15 cellular contexts compared by ENCODE assay signal in the genomic region with DNA sequence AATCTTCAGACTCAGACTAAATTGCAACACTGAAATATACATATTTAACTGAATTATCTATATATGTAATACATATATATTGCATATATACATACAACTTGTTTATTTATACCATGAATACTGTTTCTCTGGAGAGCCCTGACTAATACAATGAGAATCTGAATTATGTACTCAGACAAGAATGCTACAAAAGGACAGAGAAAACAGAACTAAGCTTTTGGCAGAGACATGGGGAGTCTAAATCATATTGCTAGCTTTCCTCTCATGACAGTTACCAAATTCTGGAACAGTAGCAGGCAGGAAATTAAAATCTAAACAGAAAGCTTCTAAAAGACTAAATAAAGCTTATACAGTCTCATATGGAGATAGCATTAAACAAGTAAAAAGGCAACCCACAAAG.
DNase-seq lines count a peak whose midpoint lies in the region; FAIRE-seq and TF ChIP-seq lines count a peak whose summit lies in the region.
"Had no signal": no experiment of that assay in that cellular context is flagged by ENCODE, and none has a peak within 500 bp of the region (broad histone marks: within the 10 kb centered on the region; RNA-seq: fewer than 3 reads in every experiment).

No MANE protein-coding gene starts in this region.

- H4K20me1 ChIP-seq in keratinocyte (ENCODE audit: control insufficient read depth, extremely low read depth, insufficient read depth, low read length): no peaks in the 10 kb centered on the region

- H2AFZ ChIP-seq in keratinocyte (ENCODE audit: control insufficient read depth, low read length): no peak overlapping the region

- dilution Hi-C loops in keratinocyte (cut with MboI; ENCODE audit: extremely low pct_ligation_motif_present, low sequenced_read_pairs): no loop called here

- DNase-seq in HS-5 (ENCODE audit: low read depth) (peak; percentile 66), astrocyte of the spinal cord (ENCODE audit: low read depth, low spot score) (peak; percentile 77), keratinocyte (ENCODE audit: low read depth, low spot score) (peak; percentile 2), GM12891 (ENCODE audit: insufficient read length, low spot score) (no peak), NCI-H146 (lab: John Stamatoyannopoulos, UW) (no peak), colonic mucosa (no peak), tibial nerve (ENCODE audit: low spot score in 2 of 2) (no peak)
- DNase-seq: activated CD8-positive, alpha-beta T cell treated with anti-CD3 and anti-CD28 coated beads for 36 hours; activated gamma-delta T cell; COR-L47; NCI-H2171; OCI-M1 had no signal

- H3K27me3 ChIP-seq in keratinocyte (ENCODE audit: control insufficient read depth, extremely low read depth, insufficient read depth, low read length) (no peaks in the 10 kb centered on the region), colonic mucosa (no peaks in the 10 kb centered on the region), tibial nerve (no peaks in the 10 kb centered on the region)
- H3K27me3 ChIP-seq: gastroesophageal sphincter, right atrium auricular region had no signal

- H3K27ac ChIP-seq in keratinocyte (ENCODE audit: control insufficient read depth, insufficient read depth, low read length): no peak overlapping the region
- H3K27ac ChIP-seq in colonic mucosa: no peak overlapping the region
- no peak overlapping the region for H3K27ac ChIP-seq in tibial nerve
- H3K27ac ChIP-seq: right atrium auricular region had no signal

- no peaks in the 10 kb centered on the region for H3K4me1 ChIP-seq in keratinocyte (ENCODE audit: control insufficient read depth, extremely low read depth, insufficient read depth, low read length)
- H3K4me1 ChIP-seq in colonic mucosa: no peaks in the 10 kb centered on the region
- peaks cover 0 to 8% (median 2%) of the 10 kb centered on the region in 4 donors for H3K4me1 ChIP-seq in tibial nerve

- no peaks in the 10 kb centered on the region for H3K36me3 ChIP-seq in keratinocyte (ENCODE audit: control insufficient read depth in 2 of 2, extremely low read depth in 1 of 2, insufficient read depth in 2 of 2, low read length in 2 of 2)
- no peaks in the 10 kb centered on the region for H3K36me3 ChIP-seq in colonic mucosa
- no peaks in the 10 kb centered on the region for H3K36me3 ChIP-seq in tibial nerve
- H3K36me3 ChIP-seq: gastroesophageal sphincter, right atrium auricular region had no signal

- no peak for TF ChIP-seq EP300 in tibial nerve (IDR thresholded peaks at IDR 0.05)

- H3K79me2 ChIP-seq in keratinocyte (ENCODE audit: control insufficient read depth, insufficient read depth, low read length): no peaks in the 10 kb centered on the region

- no peak overlapping the region for H3K4me3 ChIP-seq in astrocyte of the spinal cord (ENCODE audit: low read depth, low read length)
- H3K4me3 ChIP-seq in keratinocyte (ENCODE audit: control insufficient read depth in 2 of 3, extremely low read depth in 1 of 3, insufficient read depth in 2 of 3, low read depth in 1 of 3, low read length in 3 of 3): no peak overlapping the region
- no peak overlapping the region for H3K4me3 ChIP-seq in colonic mucosa
- H3K4me3 ChIP-seq in tibial nerve: no peak overlapping the region
- H3K4me3 ChIP-seq: gastroesophageal sphincter, right atrium auricular region had no signal

- no peaks in the 10 kb centered on the region for H3K9me3 ChIP-seq in keratinocyte (ENCODE audit: control insufficient read depth, low read depth, low read length)
- no peaks in the 10 kb centered on the region for H3K9me3 ChIP-seq in colonic mucosa
- H3K9me3 ChIP-seq in tibial nerve: peaks cover 0 to 5% (median 0%) of the 10 kb centered on the region in 4 donors
- H3K9me3 ChIP-seq: gastroesophageal sphincter had no signal

- TF ChIP-seq POLR2A in GM12891 (IDR thresholded peaks at IDR 0.05; ENCODE audit: low read depth, low read length): no peak
- TF ChIP-seq POLR2A in tibial nerve (IDR thresholded peaks at IDR 0.05): no peak

- FAIRE-seq in keratinocyte (lab: Jason Lieb, UNC) (no peak), GM12891 (lab: Jason Lieb, UNC) (no peak)
- FAIRE-seq: islet of Langerhans had no signal

- H3K9ac ChIP-seq in keratinocyte (ENCODE audit: control insufficient read depth, extremely low read depth, insufficient read depth, low read length): no peak overlapping the region
- no peak overlapping the region for H3K9ac ChIP-seq in colonic mucosa (ENCODE audit: low read depth in 2 of 2, low read length in 2 of 2)

- no peaks in the 10 kb centered on the region for H3K9me1 ChIP-seq in keratinocyte (ENCODE audit: control insufficient read depth, extremely low read depth, insufficient read depth, low read length)

- H3K4me2 ChIP-seq in keratinocyte (ENCODE audit: control insufficient read depth, extremely low read depth, insufficient read depth, low read depth, low read length): no peak overlapping the region

- intact Hi-C loops in colonic mucosa (cut with DNase I): no loop called here

- in situ Hi-C loops in astrocyte of the spinal cord (cut with HindIII; ENCODE audit: low sequenced_read_pairs): no loop called here

- TF ChIP-seq CTCF in astrocyte of the spinal cord (IDR thresholded peaks at IDR 0.05; ENCODE audit: low read depth, low read length) (no peak), keratinocyte (optimal IDR thresholded peaks at IDR 0.05 in 1 of 3, IDR thresholded peaks at IDR 0.05 in 1 of 3, conservative IDR thresholded peaks at IDR 0.05 in 1 of 3; ENCODE audit: extremely low read depth in 1 of 3, insufficient read depth in 2 of 3, low read length in 3 of 3) (no peak), colonic mucosa (IDR thresholded peaks at IDR 0.05) (no peak), tibial nerve (IDR thresholded peaks at IDR 0.05) (no peak)

TF ChIP-seq in GM12891, 5 proteins besides CTCF, POLR2A, EP300 and RAD21:
- TF ChIP-seq POLR2AphosphoS5 (IDR thresholded peaks at IDR 0.05; ENCODE audit: low read depth, low read length) (no peak), POU2F2 (IDR thresholded peaks at IDR 0.05; ENCODE audit: low read depth, low read length) (no peak), TAF1 (IDR thresholded peaks at IDR 0.05; ENCODE audit: low read depth, low read length) (no peak), PAX5 (IDR thresholded peaks at IDR 0.05; ENCODE audit: insufficient read depth, low read length, severe bottlenecking) (no peak), SPI1 (IDR thresholded peaks at IDR 0.05; ENCODE audit: low read depth, low read length) (no peak)

Comparison
In these comparisons a context has a peak if more than half of its experiments do, and no peak if none do; other contexts are left out.
1. DNase-seq: peak in HS-5 (single experiment), astrocyte of the spinal cord (single experiment) and keratinocyte (single experiment); none in GM12891 (single experiment), NCI-H146 (single experiment), colonic mucosa (single experiment) and tibial nerve (0 of 2).